ENCODE assay signal across 9 cellular contexts in genomic region chr10:67612577-67613537, GRCh38.
DNase-seq lines count a peak whose midpoint lies in the region; ATAC-seq and TF ChIP-seq lines count a peak whose summit lies in the region.
"Had no signal": no experiment of that assay in that cellular context is flagged by ENCODE, and none has a peak within 500 bp of the region (broad histone marks: within the 10 kb centered on the region; RNA-seq: fewer than 3 reads in every experiment).

No MANE protein-coding gene starts in this region.

- peak overlapping the region; percentile 19 for H3K4me3 Mint-ChIP-seq in natural killer cell
- H3K4me3 Mint-ChIP-seq: nephron had no signal

- peak overlapping the region; percentile 27 to 54 for H3K27ac Mint-ChIP-seq in natural killer cell
- H3K27ac Mint-ChIP-seq: nephron had no signal

- peaks cover 5 to 6% of the 10 kb centered on the region in 2 donors for H3K9me3 Mint-ChIP-seq in natural killer cell
- H3K9me3 Mint-ChIP-seq: nephron had no signal

- peaks cover 19 to 20% of the 10 kb centered on the region in 2 donors for H3K4me1 Mint-ChIP-seq in natural killer cell

- no peaks in the 10 kb centered on the region for H3K36me3 Mint-ChIP-seq in natural killer cell

- peaks cover 6 to 8% of the 10 kb centered on the region in 2 donors for H3K27me3 Mint-ChIP-seq in natural killer cell (ENCODE audit: low read depth in 2 of 2)

- peak; percentile 15 for DNase-seq in activated CD8-positive, alpha-beta memory T cell treated with anti-CD3 and anti-CD28 coated beads, Interleukin-2, amount 50 U/mL, for 24 hours (ENCODE audit: extremely low read depth)
- no peak for DNase-seq in natural killer cell
- no peak for DNase-seq in NCI-H1048 (lab: John Stamatoyannopoulos, UW)
- DNase-seq in dermis blood vessel endothelial cell = no peak
- DNase-seq in NCI-H128 (lab: John Stamatoyannopoulos, UW; ENCODE audit: unreplicated experiment) = no peak
- DNase-seq in GM19240 (ENCODE audit: insufficient read length, low spot score) = no peak

- no peak for TF ChIP-seq CTCF in natural killer cell (IDR thresholded peaks at IDR 0.05)

- intact Hi-C loops in natural killer cell (cut with micrococcal nuclease) = no loop called here

- peak; percentile 98 for ATAC-seq in GM19351 (IDR thresholded peaks at IDR 0.05; ENCODE audit: unreplicated experiment)
- ATAC-seq in HG03139 (IDR thresholded peaks at IDR 0.05; ENCODE audit: unreplicated experiment) = peak; percentile 92
- peak; percentile 71 to 88 (median 71) for ATAC-seq in natural killer cell
